8 cellular contexts compared by ENCODE assay signal in the genomic region with DNA sequence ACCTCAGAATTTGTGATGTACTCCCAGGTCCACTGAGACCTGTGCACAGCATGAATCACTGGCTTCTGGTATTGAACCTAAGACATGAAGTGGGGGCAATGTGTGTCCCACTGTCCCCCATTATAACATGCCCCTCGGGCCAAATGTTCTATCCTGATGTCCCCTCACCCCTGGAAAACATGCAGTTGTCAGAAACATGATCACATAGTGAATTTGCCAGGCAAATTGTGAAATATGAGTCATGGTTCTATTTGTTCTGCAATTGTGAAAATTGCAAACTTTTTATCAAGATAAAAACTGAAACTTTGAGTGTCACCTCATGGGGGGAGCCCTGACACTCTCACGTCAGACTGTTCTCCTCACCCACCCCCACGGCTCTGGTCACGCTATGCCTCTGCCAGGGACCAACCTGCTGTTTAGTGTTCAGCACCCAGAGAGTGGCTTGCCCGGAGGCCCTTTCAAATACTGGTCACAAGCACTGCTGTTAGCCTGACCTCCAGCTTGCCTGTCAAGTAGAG.
A peak's percentile ranks its signal among the peaks of the same experiment; 100 is the strongest.
DNase-seq lines count a peak whose midpoint lies in the region; ATAC-seq lines count a peak whose summit lies in the region.

No MANE protein-coding gene starts in this region.

- DNase-seq in NOMO-1 treated with dmso at 0.1 percent for 144 hours (lab: John Stamatoyannopoulos, UW; ENCODE audit: unreplicated experiment) (peak; percentile 20), GDM1 (lab: John Stamatoyannopoulos, UW) (no peak), DMS 273 treated with DMSO at 0.1 percent for 48 hours (lab: John Stamatoyannopoulos, UW) (no peak)
- DNase-seq in activated naive CD8-positive, alpha-beta T cell treated with anti-CD3 and anti-CD28 coated beads, Interleukin-2, amount 50 U/mL, for 16 hours (ENCODE audit: low read depth, low spot score): peak; percentile 67
- DNase-seq in stimulated activated CD8-positive, alpha-beta memory T cell treated with anti-CD3 and anti-CD28 coated beads, Interleukin-12 subunit alpha, Interleukin-12 subunit beta, amount 100 ng/mL, for 4 hours (ENCODE audit: low read depth): peak; percentile 10
- DNase-seq in central memory CD4-positive, alpha-beta T cell: no peak

- ATAC-seq in GM18517 (IDR thresholded peaks at IDR 0.05; ENCODE audit: unreplicated experiment): peak; percentile 61
- peak; percentile 76 for ATAC-seq in HG02610 (IDR thresholded peaks at IDR 0.05; ENCODE audit: unreplicated experiment)

Comparison
In these comparisons a context has a peak if more than half of its experiments do, and no peak if none do; other contexts are left out.
1. DNase-seq: peak in NOMO-1 treated with dmso at 0.1 percent for 144 hours (single experiment), activated naive CD8-positive, alpha-beta T cell treated with anti-CD3 and anti-CD28 coated beads, Interleukin-2, amount 50 U/mL, for 16 hours (single experiment) and stimulated activated CD8-positive, alpha-beta memory T cell treated with anti-CD3 and anti-CD28 coated beads, Interleukin-12 subunit alpha, Interleukin-12 subunit beta, amount 100 ng/mL, for 4 hours (single experiment); none in central memory CD4-positive, alpha-beta T cell (single experiment), GDM1 (single experiment) and DMS 273 treated with DMSO at 0.1 percent for 48 hours (single experiment).